8 cellular contexts compared by ENCODE assay signal in genomic region chr18:75209952-75210261, GRCh38. TPM values are rescaled to one million over a fixed set of nuclear protein-coding genes. Genes with fewer than 3 reads are reported as not detected.
DNase-seq lines count a peak whose midpoint lies in the region; ATAC-seq and TF ChIP-seq lines count a peak whose summit lies in the region.

No MANE protein-coding gene starts in this region.

- H3K27me3 ChIP-seq in NT2/D1 (ENCODE audit: insufficient read depth, insufficient read length) (peaks cover 82% of the 10 kb centered on the region), endodermal cell (ENCODE audit: control insufficient read depth, insufficient read depth, low read length, poor library complexity, severe bottlenecking) (peaks cover 67% of the 10 kb centered on the region), parathyroid adenoma (ENCODE audit: control insufficient read depth, insufficient read depth, low read length) (no peaks in the 10 kb centered on the region)

- H3K36me3 Mint-ChIP-seq in endodermal cell (ENCODE audit: low read depth) = no peaks in the 10 kb centered on the region

- peak overlapping the region; percentile 93 for H2AFZ ChIP-seq in parathyroid adenoma

- peaks cover 25% of the 10 kb centered on the region for H3K79me2 ChIP-seq in parathyroid adenoma

- 9 to 14% methylated on average over 8 of the region's 8 CpGs for WGBS in endodermal cell (ENCODE audit: insufficient coverage in 1 of 2, insufficient read length in 1 of 2), 2 experiments

- peaks cover 50% of the 10 kb centered on the region for H3K4me1 Mint-ChIP-seq in endodermal cell

- no peak overlapping the region for H3K27ac Mint-ChIP-seq in endodermal cell

- H3K9me3 ChIP-seq in NT2/D1 (ENCODE audit: insufficient read depth, low read length) = no peaks in the 10 kb centered on the region
- no peaks in the 10 kb centered on the region for H3K9me3 ChIP-seq in endodermal cell (ENCODE audit: control insufficient read depth, low read length)
- no peaks in the 10 kb centered on the region for H3K9me3 ChIP-seq in parathyroid adenoma (ENCODE audit: control insufficient read depth, low read length)

- peak overlapping the region; percentile 49 for H3K4me3 ChIP-seq in NT2/D1 (ENCODE audit: insufficient read length, low read depth)
- H3K4me3 ChIP-seq in endodermal cell (ENCODE audit: low read length) = peak overlapping the region; percentile 82
- H3K4me3 ChIP-seq in parathyroid adenoma (ENCODE audit: low read depth, low read length) = peak overlapping the region; percentile 65

- no peak for TF ChIP-seq CTCF in endodermal cell (conservative IDR thresholded peaks at IDR 0.05)
- no peak for TF ChIP-seq CTCF in parathyroid adenoma (IDR thresholded peaks at IDR 0.05)

- DNase-seq in NCI-H1694 treated with DMSO at 0.1 percent for 48 hours (lab: John Stamatoyannopoulos, UW) (peak; percentile 73), NCI-H1694 (lab: John Stamatoyannopoulos, UW) (no peak), NT2/D1 (ENCODE audit: low read depth, low spot score) (no peak), endodermal cell (no peak), H4 (ENCODE audit: low spot score) (no peak)

- no peaks in the 10 kb centered on the region for H3K36me3 ChIP-seq in NT2/D1 (ENCODE audit: insufficient read depth, insufficient read length, low read length)
- H3K36me3 ChIP-seq in endodermal cell (ENCODE audit: control insufficient read depth, insufficient read depth, low read length) = no peaks in the 10 kb centered on the region
- no peaks in the 10 kb centered on the region for H3K36me3 ChIP-seq in parathyroid adenoma (ENCODE audit: control insufficient read depth, insufficient read depth, low read length)

- no peak for ATAC-seq in GM18867 (IDR thresholded peaks at IDR 0.05; ENCODE audit: unreplicated experiment)
- no peak for ATAC-seq in GM18511 (IDR thresholded peaks at IDR 0.05; ENCODE audit: unreplicated experiment)

- H3K27ac ChIP-seq in endodermal cell (ENCODE audit: low read depth, low read length) = peak overlapping the region; percentile 41
- H3K27ac ChIP-seq in parathyroid adenoma = peak overlapping the region; percentile 93

- peak overlapping the region; percentile 79 for H3K4me3 Mint-ChIP-seq in endodermal cell

- no peaks in the 10 kb centered on the region for H3K9me3 Mint-ChIP-seq in endodermal cell

- H3K4me2 ChIP-seq in parathyroid adenoma (ENCODE audit: low read length) = peak overlapping the region; percentile 77

- H3K9ac ChIP-seq in NT2/D1 (ENCODE audit: insufficient read length, low read depth) = peak overlapping the region; percentile 72
- no peak overlapping the region for H3K9ac ChIP-seq in endodermal cell (ENCODE audit: extremely low read depth, low read length, poor library complexity, severe bottlenecking)
- H3K9ac ChIP-seq in parathyroid adenoma = no peak overlapping the region

- peaks cover 69% of the 10 kb centered on the region for H3K27me3 Mint-ChIP-seq in endodermal cell (ENCODE audit: insufficient read depth)

- H3K4me1 ChIP-seq in NT2/D1 (ENCODE audit: insufficient read depth, insufficient read length) (peaks cover 7% of the 10 kb centered on the region), endodermal cell (ENCODE audit: control insufficient read depth, insufficient read depth, low read length) (peaks cover 7% of the 10 kb centered on the region), parathyroid adenoma (peaks cover 5% of the 10 kb centered on the region)

RNA-seq across cellular contexts. Expression of gene TSHZ1, which starts 0.7 kb away (rescaled TPM):
- total RNA-seq in endodermal cell = 1 to 10 TPM; 1.1 to 1.7 TPM
- 15.0 TPM for polyA plus RNA-seq in endodermal cell (2013, experiment 1 of 2)
- polyA plus RNA-seq in endodermal cell (2013, experiment 2 of 2) = 14.4 TPM
- 4.8 and 8.9 TPM in 2 replicates for total RNA-seq in H4 (2014; rRNA removed; shearing (Covaris generic))

RNA-seq across cellular contexts. Expression of gene PTGR3, which starts 1.0 kb away (rescaled TPM):
- total RNA-seq in endodermal cell = 10 to 100 TPM; 12.2 to 13.3 TPM
- 18.3 TPM for polyA plus RNA-seq in endodermal cell (2013, experiment 1 of 2)
- 14.7 TPM for polyA plus RNA-seq in endodermal cell (2013, experiment 2 of 2)
- 14.0 and 16.5 TPM in 2 replicates for total RNA-seq in H4 (2014; rRNA removed; shearing (Covaris generic))
